ENCODE assay signal across 16 cellular contexts in the genomic region with DNA sequence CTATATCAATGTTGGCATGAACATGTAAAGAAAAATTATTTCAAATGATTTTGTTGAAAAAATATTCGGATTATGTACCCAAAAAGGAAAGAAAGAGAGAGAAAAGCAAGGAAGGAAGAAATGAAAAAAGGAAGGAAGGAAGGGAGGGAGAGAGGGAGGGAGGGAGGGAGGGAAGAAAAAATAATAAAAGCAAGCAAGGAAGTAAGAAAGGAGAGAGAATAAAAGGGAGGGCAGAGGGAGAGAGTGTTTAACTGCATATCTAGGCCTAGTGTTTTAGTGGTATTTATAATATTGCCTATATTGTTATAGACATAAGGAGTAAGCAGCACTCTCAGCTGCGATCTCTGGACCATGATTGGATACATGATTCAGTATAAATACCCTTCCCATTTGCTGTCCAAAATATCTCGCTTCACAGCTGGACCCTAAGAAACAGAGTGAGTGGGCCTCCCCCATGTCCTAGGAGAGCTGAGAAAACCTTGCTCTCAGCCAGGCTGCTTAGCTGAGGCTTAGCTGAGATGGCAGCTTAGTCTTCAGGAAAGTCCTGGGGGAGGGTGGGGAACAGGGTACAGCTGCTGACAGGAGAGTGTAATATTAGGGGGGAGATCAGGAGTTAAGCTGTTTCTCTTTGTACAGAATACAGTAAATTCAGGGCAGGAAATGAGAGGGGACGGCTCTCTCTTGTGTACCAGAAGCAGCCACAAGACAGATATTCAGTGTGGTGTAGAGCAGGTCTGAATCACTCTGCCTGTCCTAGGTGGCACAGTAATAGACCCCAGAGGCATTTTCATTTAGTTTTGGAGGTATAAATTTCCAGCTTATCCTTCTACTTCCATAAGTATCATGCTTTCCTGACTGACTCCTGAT.
DNase-seq lines count a peak whose midpoint lies in the region; ATAC-seq lines count a peak whose summit lies in the region.
"Had no signal": no experiment of that assay in that cellular context is flagged by ENCODE, and none has a peak within 500 bp of the region (broad histone marks: within the 10 kb centered on the region; RNA-seq: fewer than 3 reads in every experiment).

No MANE protein-coding gene starts in this region.

- H3K36me3 Mint-ChIP-seq in activated CD4-positive, alpha-beta T cell treated with anti-CD3 and anti-CD28 coated beads, Interleukin-2, amount 10 ng/mL, durations not matched to agents 24 days and 14 days (ENCODE audit: low read depth): no peaks in the 10 kb centered on the region
- H3K36me3 Mint-ChIP-seq in T-helper 17 cell (ENCODE audit: low read depth): no peaks in the 10 kb centered on the region
- H3K36me3 Mint-ChIP-seq in effector memory CD8-positive, alpha-beta T cell (ENCODE audit: insufficient read depth): peaks cover 40% of the 10 kb centered on the region

- no peaks in the 10 kb centered on the region for H3K27me3 Mint-ChIP-seq in activated CD4-positive, alpha-beta T cell treated with anti-CD3 and anti-CD28 coated beads, Interleukin-2, amount 10 ng/mL, durations not matched to agents 24 days and 14 days
- H3K27me3 Mint-ChIP-seq in T-helper 17 cell: no peaks in the 10 kb centered on the region
- H3K27me3 Mint-ChIP-seq in effector memory CD8-positive, alpha-beta T cell: no peaks in the 10 kb centered on the region
- no peaks in the 10 kb centered on the region for H3K27me3 Mint-ChIP-seq in stimulated activated naive CD8-positive, alpha-beta T cell treated with anti-CD3 and anti-CD28 coated beads, Interleukin-15, amount 100 ng/mL, for 72 hours

- ATAC-seq in T-helper 17 cell (peak; percentile 37), HG03196 (IDR thresholded peaks at IDR 0.05; ENCODE audit: unreplicated experiment) (no peak)
- ATAC-seq in effector memory CD8-positive, alpha-beta T cell (replicated peaks): peak; percentile 70
- ATAC-seq in stimulated activated naive CD8-positive, alpha-beta T cell treated with anti-CD3 and anti-CD28 coated beads, Interleukin-15, amount 100 ng/mL, for 72 hours: peak; percentile 82

- intact Hi-C loops in activated CD4-positive, alpha-beta T cell treated with anti-CD3 and anti-CD28 coated beads, Interleukin-2, amount 10 ng/mL, durations not matched to agents 24 days and 14 days (cut with micrococcal nuclease): loop anchor here (2.0 kb wide), 2 partner anchors 39 to 107 kb away; no protein-coding TSS in a partner anchor
- intact Hi-C loops in head of caudate nucleus (cut with DNase I): no loop called here

- H3K4me3 Mint-ChIP-seq in activated CD4-positive, alpha-beta T cell treated with anti-CD3 and anti-CD28 coated beads, Interleukin-2, amount 10 ng/mL, durations not matched to agents 24 days and 14 days: peak overlapping the region; percentile 87
- no peak overlapping the region for H3K4me3 Mint-ChIP-seq in T-helper 17 cell
- peak overlapping the region; percentile 84 to 86 for H3K4me3 Mint-ChIP-seq in effector memory CD8-positive, alpha-beta T cell
- H3K4me3 Mint-ChIP-seq in stimulated activated naive CD8-positive, alpha-beta T cell treated with anti-CD3 and anti-CD28 coated beads, Interleukin-15, amount 100 ng/mL, for 72 hours: peak overlapping the region; percentile 67 to 68
- H3K4me3 Mint-ChIP-seq: GM23338 had no signal

- no peaks in the 10 kb centered on the region for H3K9me3 Mint-ChIP-seq in activated CD4-positive, alpha-beta T cell treated with anti-CD3 and anti-CD28 coated beads, Interleukin-2, amount 10 ng/mL, durations not matched to agents 24 days and 14 days
- H3K9me3 Mint-ChIP-seq in effector memory CD8-positive, alpha-beta T cell: no peaks in the 10 kb centered on the region
- H3K9me3 Mint-ChIP-seq in stimulated activated naive CD8-positive, alpha-beta T cell treated with anti-CD3 and anti-CD28 coated beads, Interleukin-15, amount 100 ng/mL, for 72 hours: no peaks in the 10 kb centered on the region
- H3K9me3 Mint-ChIP-seq: GM23338 had no signal

- no peak for DNase-seq in activated CD4-positive, alpha-beta T cell treated with anti-CD3 and anti-CD28 coated beads, Interleukin-2, amount 10 ng/mL, durations not matched to agents 24 days and 14 days
- DNase-seq in activated CD4-positive, alpha-beta T cell treated with anti-CD3 and anti-CD28 coated beads for 48 hours: no peak
- DNase-seq in T-helper 17 cell (no peak), ecto neural progenitor cell (ENCODE audit: low spot score) (no peak), head of caudate nucleus (no peak)
- no peak for DNase-seq in effector memory CD8-positive, alpha-beta T cell
- no peak for DNase-seq in stimulated activated naive CD8-positive, alpha-beta T cell treated with anti-CD3 and anti-CD28 coated beads, Interleukin-15, amount 100 ng/mL, for 72 hours
- DNase-seq: anterior cingulate cortex; Caco-2; left ventricle myocardium inferior; NCI-H1930; NCI-H526 treated with DMSO at 0.1 percent for 48 hours; right cardiac atrium; stimulated activated naive CD4-positive, alpha-beta T cell had no signal

- H3K4me1 Mint-ChIP-seq in activated CD4-positive, alpha-beta T cell treated with anti-CD3 and anti-CD28 coated beads, Interleukin-2, amount 10 ng/mL, durations not matched to agents 24 days and 14 days: peaks cover 41% of the 10 kb centered on the region
- H3K4me1 Mint-ChIP-seq in T-helper 17 cell: peaks cover 19% of the 10 kb centered on the region
- H3K4me1 Mint-ChIP-seq in effector memory CD8-positive, alpha-beta T cell (ENCODE audit: low read depth in 2 of 2): peaks cover 48 to 65% of the 10 kb centered on the region in 2 donors
- H3K4me1 Mint-ChIP-seq in stimulated activated naive CD8-positive, alpha-beta T cell treated with anti-CD3 and anti-CD28 coated beads, Interleukin-15, amount 100 ng/mL, for 72 hours: peaks cover 62% of the 10 kb centered on the region

- peak overlapping the region; percentile 80 for H3K27ac Mint-ChIP-seq in activated CD4-positive, alpha-beta T cell treated with anti-CD3 and anti-CD28 coated beads, Interleukin-2, amount 10 ng/mL, durations not matched to agents 24 days and 14 days
- H3K27ac Mint-ChIP-seq in T-helper 17 cell: peak overlapping the region; percentile 34
- H3K27ac Mint-ChIP-seq in effector memory CD8-positive, alpha-beta T cell: peak overlapping the region; percentile 81 to 99
- peak overlapping the region in 1 of 2 donors; percentile 83 for H3K27ac Mint-ChIP-seq in stimulated activated naive CD8-positive, alpha-beta T cell treated with anti-CD3 and anti-CD28 coated beads, Interleukin-15, amount 100 ng/mL, for 72 hours
- H3K27ac Mint-ChIP-seq: GM23338 had no signal

- H3K9me3 ChIP-seq in T-helper 17 cell (ENCODE audit: control insufficient read depth, low read length, poor library complexity, severe bottlenecking): no peaks in the 10 kb centered on the region
- H3K9me3 ChIP-seq: Caco-2, left ventricle myocardium inferior had no signal
